1 cellular context compared by ENCODE assay signal in the genomic region with DNA sequence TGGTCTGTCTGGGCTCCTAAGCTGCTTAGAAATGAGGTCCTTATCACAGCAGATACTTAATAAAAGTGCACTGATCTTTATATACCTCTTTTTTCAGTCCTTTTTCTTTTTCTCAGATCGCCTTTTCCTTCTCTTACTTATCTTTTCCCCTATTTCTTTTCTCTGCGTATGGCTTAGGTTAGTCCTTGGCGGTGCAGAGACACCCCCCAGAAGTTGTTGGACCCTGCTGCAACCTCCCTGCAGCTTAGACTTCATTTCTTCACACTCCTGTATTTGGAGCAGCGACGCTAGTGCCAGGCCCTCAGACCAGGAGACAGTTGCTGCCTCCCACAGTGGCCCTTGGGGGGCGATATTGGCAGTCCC.
A peak's percentile ranks its signal among the peaks of the same experiment; 100 is the strongest.
TF ChIP-seq lines count a peak whose summit lies in the region.

No MANE protein-coding gene starts in this region.

TF ChIP-seq in H1, 55 proteins besides CTCF, POLR2A, EP300 and RAD21:
- 0 out of 2 replicates have a peak, but pooled peaks have one; percentile 41 for TF ChIP-seq YY1 (IDR thresholded peaks at IDR 0.05; ENCODE audit: low read depth, low read length)
- no peak for TF ChIP-seq CBX5 (IDR thresholded peaks at IDR 0.05; ENCODE audit: low read depth, low read length)
